Comparison of ENCODE assay signal across 8 cellular contexts in genomic region chr9:89278997-89279739, GRCh38. TPM values are rescaled to one million over a fixed set of nuclear protein-coding genes. Genes with fewer than 3 reads are reported as not detected.
DNase-seq lines count a peak whose midpoint lies in the region; ATAC-seq and TF ChIP-seq lines count a peak whose summit lies in the region.

No MANE protein-coding gene starts in this region.

- H3K9me3 ChIP-seq in vagina: peaks cover 4% of the 10 kb centered on the region

- in situ Hi-C loops in brain microvascular endothelial cell (cut with HindIII; ENCODE audit: low pct_ligation_motif_present, low sequenced_read_pairs): no loop called here

- no peak overlapping the region for H3K4me3 ChIP-seq in brain microvascular endothelial cell (ENCODE audit: low read depth, low read length)
- no peak overlapping the region for H3K4me3 ChIP-seq in vagina

- no peaks in the 10 kb centered on the region for H3K27me3 ChIP-seq in brain microvascular endothelial cell (replicated peaks)
- H3K27me3 ChIP-seq in vagina: no peaks in the 10 kb centered on the region

- DNase-seq in COLO829 (ENCODE audit: low spot score): peak; percentile 64
- DNase-seq in NCI-H2171 treated with DMSO at 0.1 percent for 48 hours (lab: John Stamatoyannopoulos, UW): peak; percentile 56
- peak; percentile 74 for DNase-seq in brain microvascular endothelial cell
- DNase-seq in left kidney (ENCODE audit: low read depth, low spot score): peak; percentile 74
- no peak for DNase-seq in vagina (ENCODE audit: extremely low spot score in 2 of 2)
- no peak for DNase-seq in activated CD4-positive, alpha-beta T cell treated with anti-CD3 and anti-CD28 coated beads for 48 hours

- H3K36me3 ChIP-seq in brain microvascular endothelial cell (replicated peaks): no peaks in the 10 kb centered on the region
- H3K36me3 ChIP-seq in vagina: no peaks in the 10 kb centered on the region

- ATAC-seq in GM19351 (IDR thresholded peaks at IDR 0.05; ENCODE audit: unreplicated experiment) (peak; percentile 69), HG03442 (IDR thresholded peaks at IDR 0.05; ENCODE audit: unreplicated experiment) (no peak)

- H3K27ac ChIP-seq in brain microvascular endothelial cell (no peak overlapping the region), vagina (no peak overlapping the region)

- TF ChIP-seq POLR2A in vagina (IDR thresholded peaks at IDR 0.05): no peak

- intact Hi-C loops in vagina (cut with DNase I): loop anchor here (10.0 kb wide), 1 partner anchor 684 kb away; no protein-coding TSS in a partner anchor

- peak; percentile 65 for TF ChIP-seq CTCF in brain microvascular endothelial cell (IDR thresholded peaks at IDR 0.05; ENCODE audit: low read depth, low read length, missing control alignments)
- TF ChIP-seq CTCF in vagina (IDR thresholded peaks at IDR 0.05): peak; percentile 40 to 73 (median 53)

- H3K4me1 ChIP-seq in vagina: peaks cover 11% of the 10 kb centered on the region

RNA-seq across cellular contexts. Expression of gene CKS2, which starts 31.8 kb away (rescaled TPM):
- total RNA-seq in vagina: 14.7 TPM

RNA-seq across cellular contexts. Expression of gene SECISBP2, which starts 39.1 kb away (rescaled TPM):
- 51.1 TPM for total RNA-seq in vagina

Comparison
In these comparisons a context has a peak if more than half of its experiments do, and no peak if none do; other contexts are left out.
1. DNase-seq: peak in COLO829 (single experiment), NCI-H2171 treated with DMSO at 0.1 percent for 48 hours (single experiment), brain microvascular endothelial cell (single experiment) and left kidney (single experiment); none in vagina (0 of 2) and activated CD4-positive, alpha-beta T cell treated with anti-CD3 and anti-CD28 coated beads for 48 hours (single experiment).